Comparison of ENCODE assay signal across 10 cellular contexts in genomic region chr12:66190519-66191406, GRCh38. TPM values are rescaled to one million over a fixed set of nuclear protein-coding genes. Genes with fewer than 3 reads are reported as not detected.
DNase-seq lines count a peak whose midpoint lies in the region; ATAC-seq, FAIRE-seq and TF ChIP-seq lines count a peak whose summit lies in the region.
"Had no signal": no experiment of that assay in that cellular context is flagged by ENCODE, and none has a peak within 500 bp of the region (broad histone marks: within the 10 kb centered on the region; RNA-seq: fewer than 3 reads in every experiment).

No MANE protein-coding gene starts in this region.

- CTCF ChIA-PET in naive thymus-derived CD4-positive, alpha-beta T cell (lab: Charles Lee): interaction anchor here (0.7 kb wide), 1 partner anchor 285 kb away, joined by 3 read pairs; no protein-coding TSS in a partner anchor

- H3K27ac Mint-ChIP-seq in activated naive CD8-positive, alpha-beta T cell treated with anti-CD3 and anti-CD28 coated beads, Interleukin-2, amount 50 U/mL, for 24 hours: no peak overlapping the region
- no peak overlapping the region for H3K27ac Mint-ChIP-seq in naive thymus-derived CD4-positive, alpha-beta T cell
- H3K27ac Mint-ChIP-seq: activated naive CD4-positive, alpha-beta T cell treated with anti-CD3 and anti-CD28 coated beads, Interleukin-2, amount 50 U/mL, for 24 hours had no signal

- intact Hi-C loops in naive thymus-derived CD4-positive, alpha-beta T cell (cut with micrococcal nuclease): loop anchor here in 1 of 2 donors (5.0 kb wide), 1 partner anchor 47 kb away; no protein-coding TSS in a partner anchor
- intact Hi-C loops in right lobe of liver (cut with DNase I): no loop called here
- intact Hi-C loops in left colon (cut with DNase I, micrococcal nuclease): no loop called here

- peaks cover 0 to 5% of the 10 kb centered on the region in 2 donors for H3K4me1 ChIP-seq in naive thymus-derived CD4-positive, alpha-beta T cell (ENCODE audit: control insufficient read depth in 2 of 2, insufficient read depth in 2 of 2, low read length in 2 of 2)
- peaks cover 0 to 3% (median 0%) of the 10 kb centered on the region in 4 donors for H3K4me1 ChIP-seq in right lobe of liver

- no peaks in the 10 kb centered on the region for H3K36me3 ChIP-seq in naive thymus-derived CD4-positive, alpha-beta T cell (ENCODE audit: control insufficient read depth in 2 of 3, insufficient read depth in 3 of 3, low read length in 3 of 3)
- no peaks in the 10 kb centered on the region for H3K36me3 ChIP-seq in right lobe of liver

- H3K9me3 ChIP-seq in naive thymus-derived CD4-positive, alpha-beta T cell (ENCODE audit: control insufficient read depth in 2 of 3, low read length in 3 of 3): no peaks in the 10 kb centered on the region
- H3K9me3 ChIP-seq in right lobe of liver: no peaks in the 10 kb centered on the region

- peaks cover 4% of the 10 kb centered on the region for H3K36me3 Mint-ChIP-seq in activated naive CD8-positive, alpha-beta T cell treated with anti-CD3 and anti-CD28 coated beads, Interleukin-2, amount 50 U/mL, for 24 hours (ENCODE audit: low read depth)
- peaks cover 0 to 14% (median 5%) of the 10 kb centered on the region in 5 donors for H3K36me3 Mint-ChIP-seq in naive thymus-derived CD4-positive, alpha-beta T cell
- H3K36me3 Mint-ChIP-seq: activated naive CD4-positive, alpha-beta T cell treated with anti-CD3 and anti-CD28 coated beads, Interleukin-2, amount 50 U/mL, for 24 hours had no signal

- no peak for DNase-seq in GM12891 (ENCODE audit: insufficient read length, low spot score)
- DNase-seq in activated naive CD8-positive, alpha-beta T cell treated with anti-CD3 and anti-CD28 coated beads, Interleukin-2, amount 50 U/mL, for 24 hours: no peak
- DNase-seq in naive thymus-derived CD4-positive, alpha-beta T cell: no peak
- no peak for DNase-seq in right lobe of liver
- no peak for DNase-seq in left colon
- no peak for DNase-seq in NCI-H82 treated with DMSO at 0.1 percent for 48 hours (lab: John Stamatoyannopoulos, UW; ENCODE audit: unreplicated experiment)

- peak; percentile 35 for ATAC-seq in HG03354 (IDR thresholded peaks at IDR 0.05; ENCODE audit: poor library complexity, severe bottlenecking, unreplicated experiment)
- ATAC-seq in activated naive CD8-positive, alpha-beta T cell treated with anti-CD3 and anti-CD28 coated beads, Interleukin-2, amount 50 U/mL, for 24 hours: no peak
- peak; percentile 13 for ATAC-seq in naive thymus-derived CD4-positive, alpha-beta T cell
- no peak for ATAC-seq in right lobe of liver
- no peak for ATAC-seq in left colon
- ATAC-seq in HG02852 (IDR thresholded peaks at IDR 0.05; ENCODE audit: unreplicated experiment): no peak

- no peak overlapping the region for H3K4me3 ChIP-seq in naive thymus-derived CD4-positive, alpha-beta T cell (ENCODE audit: low read length)
- H3K4me3 ChIP-seq in right lobe of liver: no peak overlapping the region

- no peak for TF ChIP-seq CTCF in right lobe of liver (IDR thresholded peaks at IDR 0.05)

- peak; percentile 20 for FAIRE-seq in GM12891 (lab: Jason Lieb, UNC)
- FAIRE-seq: RCC 7860 had no signal

- peak overlapping the region; percentile 6 for H3K4me3 Mint-ChIP-seq in activated naive CD8-positive, alpha-beta T cell treated with anti-CD3 and anti-CD28 coated beads, Interleukin-2, amount 50 U/mL, for 24 hours
- peak overlapping the region in 6 of 10 donors; percentile 1 to 25 (median 15) for H3K4me3 Mint-ChIP-seq in naive thymus-derived CD4-positive, alpha-beta T cell
- H3K4me3 Mint-ChIP-seq: activated naive CD4-positive, alpha-beta T cell treated with anti-CD3 and anti-CD28 coated beads, Interleukin-2, amount 50 U/mL, for 24 hours had no signal

- no peaks in the 10 kb centered on the region for H3K9me3 Mint-ChIP-seq in activated naive CD8-positive, alpha-beta T cell treated with anti-CD3 and anti-CD28 coated beads, Interleukin-2, amount 50 U/mL, for 24 hours
- H3K9me3 Mint-ChIP-seq in naive thymus-derived CD4-positive, alpha-beta T cell: peaks cover 0 to 4% (median 0%) of the 10 kb centered on the region in 11 donors
- H3K9me3 Mint-ChIP-seq: activated naive CD4-positive, alpha-beta T cell treated with anti-CD3 and anti-CD28 coated beads, Interleukin-2, amount 50 U/mL, for 24 hours had no signal

- H3K4me1 Mint-ChIP-seq in activated naive CD8-positive, alpha-beta T cell treated with anti-CD3 and anti-CD28 coated beads, Interleukin-2, amount 50 U/mL, for 24 hours: peaks cover 13% of the 10 kb centered on the region
- peaks cover 0 to 24% (median 10%) of the 10 kb centered on the region in 7 donors for H3K4me1 Mint-ChIP-seq in naive thymus-derived CD4-positive, alpha-beta T cell

- no peak overlapping the region for H3K27ac ChIP-seq in naive thymus-derived CD4-positive, alpha-beta T cell (ENCODE audit: low read depth, low read length)
- H3K27ac ChIP-seq in right lobe of liver: peak overlapping the region in 1 of 3 donors; percentile 71

- H3K27me3 Mint-ChIP-seq in activated naive CD8-positive, alpha-beta T cell treated with anti-CD3 and anti-CD28 coated beads, Interleukin-2, amount 50 U/mL, for 24 hours: peaks cover 67% of the 10 kb centered on the region
- H3K27me3 Mint-ChIP-seq in naive thymus-derived CD4-positive, alpha-beta T cell: peaks cover 51 to 76% (median 63%) of the 10 kb centered on the region in 5 donors

- TF ChIP-seq POLR2A in GM12891 (IDR thresholded peaks at IDR 0.05; ENCODE audit: low read depth, low read length) (no peak), right lobe of liver (IDR thresholded peaks at IDR 0.05) (no peak)

- peaks cover 9% of the 10 kb centered on the region in 2 donors for H3K27me3 ChIP-seq in naive thymus-derived CD4-positive, alpha-beta T cell (ENCODE audit: control insufficient read depth in 2 of 2, insufficient read depth in 2 of 2, low read length in 2 of 2)
- peaks cover 0 to 8% of the 10 kb centered on the region in 2 donors for H3K27me3 ChIP-seq in right lobe of liver

- 50% methylated on average over 2 of the region's 2 CpGs for WGBS in right lobe of liver (ENCODE audit: insufficient coverage, low coverage, low lambda C conversion rate, missing lambda C conversion rate)

- POLR2A ChIA-PET in naive thymus-derived CD4-positive, alpha-beta T cell (lab: Charles Lee): interaction anchor here (0.6 to 1.1 kb wide), 2 partner anchors 20 to 1411 kb away, joined by 3 to 6 read pairs; no protein-coding TSS in a partner anchor

TF ChIP-seq in GM12891, 5 proteins besides CTCF, POLR2A, EP300 and RAD21:
- TF ChIP-seq PAX5 (IDR thresholded peaks at IDR 0.05; ENCODE audit: insufficient read depth, low read length, severe bottlenecking) (no peak), POLR2AphosphoS5 (IDR thresholded peaks at IDR 0.05; ENCODE audit: low read depth, low read length) (no peak), SPI1 (IDR thresholded peaks at IDR 0.05; ENCODE audit: low read depth, low read length) (peak; percentile 86), TAF1 (IDR thresholded peaks at IDR 0.05; ENCODE audit: low read depth, low read length) (no peak), POU2F2 (IDR thresholded peaks at IDR 0.05; ENCODE audit: low read depth, low read length) (no peak)

RNA-seq across cellular contexts. Expression of gene IRAK3, which starts 1.7 kb away (rescaled TPM):
- polyA plus RNA-seq in GM12891 (2012; ENCODE audit: low read depth, missing spikeins): 4.9 TPM
- 10 to 100 TPM in 1 of 5 experiments, 1 to 10 TPM in 2, under 1 TPM in 2; 0.19 to 28.8 (median 1.9) TPM for total RNA-seq in naive thymus-derived CD4-positive, alpha-beta T cell
- not detected for polyA plus RNA-seq in naive thymus-derived CD4-positive, alpha-beta T cell
- total RNA-seq in right lobe of liver: 1 to 10 TPM; 1.3 to 7.0 (median 3.5) TPM
- total RNA-seq in left colon: 1 to 10 TPM; 4.0 to 6.7 TPM

RNA-seq across cellular contexts. Expression of gene TMBIM4, which starts 21.0 kb away (rescaled TPM):
- 61.8 TPM for polyA plus RNA-seq in GM12891 (2012; ENCODE audit: low read depth, missing spikeins)
- total RNA-seq in naive thymus-derived CD4-positive, alpha-beta T cell: 10 to 100 TPM; 38.6 to 88.0 (median 79.8) TPM
- 100 to 1,000 TPM; 218 to 374 TPM for polyA plus RNA-seq in naive thymus-derived CD4-positive, alpha-beta T cell
- total RNA-seq in right lobe of liver (10 to 100 TPM; 72.3 to 88.9 (median 77.7) TPM), left colon (100 to 1,000 TPM; 139 to 158 TPM)

Comparison
In these comparisons a context has a peak if more than half of its experiments do, and no peak if none do; other contexts are left out.
1. ATAC-seq: peak in HG03354 (single experiment) and naive thymus-derived CD4-positive, alpha-beta T cell (single experiment); none in activated naive CD8-positive, alpha-beta T cell treated with anti-CD3 and anti-CD28 coated beads, Interleukin-2, amount 50 U/mL, for 24 hours (single experiment), right lobe of liver (0 of 4), left colon (single experiment) and HG02852 (single experiment).